In genomic region chr2:46601328-46601963, GRCh38 we compare ENCODE assay signal across 1 cellular context.
TF ChIP-seq lines count a peak whose summit lies in the region.

No MANE protein-coding gene starts in this region.

TF ChIP-seq in SK-N-SH treated with all-trans-retinoic acid at 6 μM for 48 hours, 23 proteins besides CTCF, POLR2A, EP300 and RAD21 (continued from another document):
- no peak for TF ChIP-seq PATZ1 (CRISPR knock-in tag; IDR thresholded peaks at IDR 0.05; ENCODE audit: borderline replicate concordance)
- TF ChIP-seq ZNF8 (CRISPR knock-in tag; IDR thresholded peaks at IDR 0.05): no peak
- TF ChIP-seq ZFP3 (CRISPR knock-in tag; IDR thresholded peaks at IDR 0.05): no peak
- TF ChIP-seq OSR1 (CRISPR knock-in tag; IDR thresholded peaks at IDR 0.05): no peak
- no peak for TF ChIP-seq ISL1 (CRISPR knock-in tag; IDR thresholded peaks at IDR 0.05)
- TF ChIP-seq CSDC2 (CRISPR knock-in tag; IDR thresholded peaks at IDR 0.05): no peak
- no peak for TF ChIP-seq TOX (CRISPR knock-in tag; IDR thresholded peaks at IDR 0.05; ENCODE audit: borderline replicate concordance)
